Comparison of ENCODE assay signal across 19 cellular contexts in genomic region chr11:95690100-95690499, GRCh38.
"Had no signal": no experiment of that assay in that cellular context is flagged by ENCODE, and none has a peak within 500 bp of the region (broad histone marks: within the 10 kb centered on the region; RNA-seq: fewer than 3 reads in every experiment).

No MANE protein-coding gene starts in this region.

- H3K27ac ChIP-seq: right atrium auricular region, sigmoid colon, testis had no signal

- H3K4me1 Mint-ChIP-seq: endodermal cell, natural killer cell, neural crest cell had no signal

- H3K4me3 ChIP-seq: gastrocnemius medialis, heart right ventricle, mucosa of descending colon, right atrium auricular region, sigmoid colon, skin epidermis, testis, tibial nerve had no signal

- FAIRE-seq: endothelial cell of umbilical vein had no signal

- ATAC-seq: gastrocnemius medialis; heart right ventricle; left lobe of liver; mucosa of descending colon; natural killer cell; stimulated activated naive B cell treated with anti-CD40 and anti-IgM and Interleukin-4, amounts not matched to agents 10 μg/mL and 1 μg/mL and 100 μg/mL, for 72 hours; stimulated activated naive CD8-positive, alpha-beta T cell treated with anti-CD3 and anti-CD28 coated beads, Interleukin-15, amount 100 ng/mL, for 72 hours had no signal

- H3K27me3 Mint-ChIP-seq: dendritic cell treated with granulocyte-macrophage colony-stimulating factor and Interleukin-4, amounts not matched to agents 40 ng/mL and 50 ng/mL, for 4 days; stimulated activated naive B cell treated with anti-CD40 and anti-IgM and Interleukin-4, amounts not matched to agents 10 μg/mL and 1 μg/mL and 100 μg/mL, for 72 hours; stimulated activated naive CD8-positive, alpha-beta T cell treated with anti-CD3 and anti-CD28 coated beads, Interleukin-15, amount 100 ng/mL, for 72 hours had no signal

- H3K4me1 ChIP-seq: right atrium auricular region, sigmoid colon, testis had no signal

- H3K36me3 ChIP-seq: gastrocnemius medialis, heart right ventricle, right atrium auricular region, sigmoid colon, tibial nerve had no signal

- H3K4me3 Mint-ChIP-seq: dendritic cell treated with granulocyte-macrophage colony-stimulating factor and Interleukin-4, amounts not matched to agents 40 ng/mL and 50 ng/mL, for 4 days; endodermal cell; natural killer cell; neural crest cell; stimulated activated naive B cell treated with anti-CD40 and anti-IgM and Interleukin-4, amounts not matched to agents 10 μg/mL and 1 μg/mL and 100 μg/mL, for 72 hours; stimulated activated naive CD8-positive, alpha-beta T cell treated with anti-CD3 and anti-CD28 coated beads, Interleukin-15, amount 100 ng/mL, for 72 hours had no signal

- H3K9me3 Mint-ChIP-seq: dendritic cell treated with granulocyte-macrophage colony-stimulating factor and Interleukin-4, amounts not matched to agents 40 ng/mL and 50 ng/mL, for 4 days; endodermal cell; natural killer cell; neural crest cell; stimulated activated naive B cell treated with anti-CD40 and anti-IgM and Interleukin-4, amounts not matched to agents 10 μg/mL and 1 μg/mL and 100 μg/mL, for 72 hours had no signal

- H3K36me3 Mint-ChIP-seq: natural killer cell; stimulated activated naive B cell treated with anti-CD40 and anti-IgM and Interleukin-4, amounts not matched to agents 10 μg/mL and 1 μg/mL and 100 μg/mL, for 72 hours had no signal

- H3K27ac Mint-ChIP-seq: dendritic cell treated with granulocyte-macrophage colony-stimulating factor and Interleukin-4, amounts not matched to agents 40 ng/mL and 50 ng/mL, for 4 days; endodermal cell; natural killer cell; stimulated activated naive B cell treated with anti-CD40 and anti-IgM and Interleukin-4, amounts not matched to agents 10 μg/mL and 1 μg/mL and 100 μg/mL, for 72 hours; stimulated activated naive CD8-positive, alpha-beta T cell treated with anti-CD3 and anti-CD28 coated beads, Interleukin-15, amount 100 ng/mL, for 72 hours had no signal

- H3K27me3 ChIP-seq: gastrocnemius medialis, heart right ventricle, right atrium auricular region, sigmoid colon, testis, tibial nerve had no signal

- H3K9me3 ChIP-seq: gastrocnemius medialis, mucosa of descending colon, right atrium auricular region, sigmoid colon, testis had no signal

- DNase-seq: endodermal cell; gastrocnemius medialis; heart right ventricle; islet precursor cell; mucosa of descending colon; natural killer cell; sigmoid colon; stimulated activated CD4-positive, alpha-beta T cell treated with anti-CD3 and anti-CD28 coated beads, Interleukin-2, amount 100 ng/mL, for 24 hours; stimulated activated CD4-positive, alpha-beta T cell treated with anti-CD3 and anti-CD28 coated beads, Interleukin-4, amount 100 ng/mL, for 4 hours; stimulated activated naive B cell treated with anti-CD40 and anti-IgM and Interleukin-4, amounts not matched to agents 10 μg/mL and 1 μg/mL and 100 μg/mL, for 72 hours; stimulated activated naive CD8-positive, alpha-beta T cell treated with anti-CD3 and anti-CD28 coated beads, Interleukin-15, amount 100 ng/mL, for 72 hours; testis had no signal
